8 cellular contexts compared by ENCODE assay signal in genomic region chr12:123532808-123533649, GRCh38. TPM values are rescaled to one million over a fixed set of nuclear protein-coding genes. Genes with fewer than 3 reads are reported as not detected.
DNase-seq lines count a peak whose midpoint lies in the region; FAIRE-seq and TF ChIP-seq lines count a peak whose summit lies in the region.

No MANE protein-coding gene starts in this region.

- H3K4ac ChIP-seq in mesendoderm (ENCODE audit: low read depth, low read length) = peak overlapping the region; percentile 48

- H3K4me3 ChIP-seq in BJ (ENCODE audit: low read depth, low read length) (peak overlapping the region; percentile 92), WI38 (ENCODE audit: low read depth, low read length) (peak overlapping the region; percentile 72), endothelial cell of umbilical vein (replicated peaks in 1 of 3; ENCODE audit: insufficient read depth in 1 of 3, low read depth in 1 of 3, low read length in 3 of 3) (peak overlapping the region; percentile 35 to 81 (median 64)), mesendoderm (ENCODE audit: low read length) (peak overlapping the region; percentile 58), tibial artery (peak overlapping the region; percentile 75 to 93)

- peaks cover 6% of the 10 kb centered on the region; the same call in 1 of the 2 replicates for H3K36me3 Mint-ChIP-seq in HFFc6 (ENCODE audit: low read depth)

- no peak overlapping the region for H3K23ac ChIP-seq in mesendoderm (ENCODE audit: low read length)

- TF ChIP-seq POLR2A in endothelial cell of umbilical vein (IDR thresholded peaks at IDR 0.05; ENCODE audit: low read depth, low read length) = no peak

- H3K79me1 ChIP-seq in mesendoderm (ENCODE audit: low read length) = no peaks in the 10 kb centered on the region

- H2AFZ ChIP-seq in endothelial cell of umbilical vein (ENCODE audit: low read depth, low read length) = peak overlapping the region; percentile 59

- H3K36me3 ChIP-seq in BJ (ENCODE audit: control insufficient read depth, insufficient read depth, low read length) (peaks cover 5% of the 10 kb centered on the region), endothelial cell of umbilical vein (ENCODE audit: control insufficient read depth in 2 of 2, extremely low read depth in 1 of 2, insufficient read depth in 2 of 2, low read length in 2 of 2) (peaks cover 0 to 3% of the 10 kb centered on the region in 2 experiments), mesendoderm (ENCODE audit: control insufficient read depth, insufficient read depth, low read length) (no peaks in the 10 kb centered on the region), tibial artery (peaks cover 0 to 7% (median under 1%) of the 10 kb centered on the region in 3 donors)

- TF ChIP-seq CTCF in BJ (IDR thresholded peaks at IDR 0.05; ENCODE audit: insufficient read depth, low read depth, low read length) = no peak
- no peak for TF ChIP-seq CTCF in HFFc6 (IDR thresholded peaks at IDR 0.05)
- no peak for TF ChIP-seq CTCF in WI38 (IDR thresholded peaks at IDR 0.05; ENCODE audit: low read depth, low read length)
- TF ChIP-seq CTCF in endothelial cell of umbilical vein (IDR thresholded peaks at IDR 0.05; ENCODE audit: extremely low read depth in 1 of 2, insufficient read depth in 1 of 2, low read depth in 1 of 2, low read length in 2 of 2) = no peak
- no peak for TF ChIP-seq CTCF in tibial artery (IDR thresholded peaks at IDR 0.05)
- TF ChIP-seq CTCF in GM20000 (IDR thresholded peaks at IDR 0.05; ENCODE audit: extremely low read depth, missing control alignments) = no peak

- no peaks in the 10 kb centered on the region; the same call in 1 of the 2 replicates for H3K27me3 Mint-ChIP-seq in HFFc6 (ENCODE audit: insufficient read depth)

- peak overlapping the region; percentile 87 for H3K27ac Mint-ChIP-seq in HFFc6

- H3K27me3 ChIP-seq in BJ (ENCODE audit: control insufficient read depth, insufficient read depth, low read length) = no peaks in the 10 kb centered on the region
- H3K27me3 ChIP-seq in endothelial cell of umbilical vein (ENCODE audit: control insufficient read depth in 2 of 2, insufficient read depth in 2 of 2, low read length in 2 of 2) = no peaks in the 10 kb centered on the region
- no peaks in the 10 kb centered on the region for H3K27me3 ChIP-seq in mesendoderm (ENCODE audit: insufficient read depth, low read length, poor library complexity)
- no peaks in the 10 kb centered on the region for H3K27me3 ChIP-seq in tibial artery

- no peak overlapping the region for H2AK5ac ChIP-seq in mesendoderm (ENCODE audit: low read length)

- WGBS in mesendoderm (ENCODE audit: extremely low coverage, insufficient coverage, low lambda C conversion rate) = no CpG with 5 or more reads among the region's 79 CpGs

- no peaks in the 10 kb centered on the region for H3K9me3 Mint-ChIP-seq in HFFc6

- DNase-seq in BJ (ENCODE audit: low read depth) (no peak), HFFc6 (peak; percentile 27), endothelial cell of umbilical vein (ENCODE audit: low read depth, low spot score) (peak; percentile 65), mesendoderm (peak; percentile 65), tibial artery (peak; percentile 41 to 80), GM20000 (ENCODE audit: low spot score) (no peak)
- DNase-seq in activated effector memory CD4-positive, alpha-beta T cell treated with anti-CD3 and anti-CD28 coated beads, Interleukin-2, amount 50 U/mL, for 16 hours = no peak

- H3K9ac ChIP-seq in endothelial cell of umbilical vein (replicated peaks; ENCODE audit: extremely low read depth, insufficient read depth, low read length) = peak overlapping the region; percentile 19
- H3K9ac ChIP-seq in mesendoderm (ENCODE audit: low read length) = peak overlapping the region; percentile 83

- H4K8ac ChIP-seq in mesendoderm (ENCODE audit: low read depth, low read length) = no peak overlapping the region

- H4K20me1 ChIP-seq in endothelial cell of umbilical vein (replicated peaks; ENCODE audit: control insufficient read depth, extremely low read depth, insufficient read depth, low read length) = no peaks in the 10 kb centered on the region

- dilution Hi-C loops in endothelial cell of umbilical vein (cut with MboI; ENCODE audit: extremely low pct_ligation_motif_present, low sequenced_read_pairs) = no loop called here

- no peaks in the 10 kb centered on the region for H3K9me3 ChIP-seq in endothelial cell of umbilical vein (replicated peaks; ENCODE audit: control insufficient read depth, insufficient read depth, low read length)
- no peaks in the 10 kb centered on the region for H3K9me3 ChIP-seq in tibial artery

- POLR2A ChIA-PET in BJ (lab: Charles Lee) = interaction anchor here (0.6 kb wide), 1 partner anchor 49 kb away, joined by 3 read pairs; no protein-coding TSS in a partner anchor
- POLR2A ChIA-PET in endothelial cell of umbilical vein (lab: Charles Lee) = no interaction called here

- no peaks in the 10 kb centered on the region for H3K9me1 ChIP-seq in endothelial cell of umbilical vein (replicated peaks; ENCODE audit: control insufficient read depth, extremely low read depth, insufficient read depth, low read length)

- H2BK120ac ChIP-seq in mesendoderm (ENCODE audit: low read depth, low read length) = no peak overlapping the region

- no peak overlapping the region for H4K5ac ChIP-seq in mesendoderm (ENCODE audit: low read length)

- H3K18ac ChIP-seq in mesendoderm (ENCODE audit: low read length) = peak overlapping the region; percentile 35

- FAIRE-seq in endothelial cell of umbilical vein (lab: Jason Lieb, UNC) = peak; percentile 42

- CTCF ChIA-PET in BJ (lab: Yijun Ruan, JAX) = interaction anchor here (0.7 to 1.5 kb wide), 7 partner anchors 10 to 149 kb away, joined by 3 to 5 read pairs (median 3); partner anchors contain the start of genes KMT5A and TMED2
- CTCF ChIA-PET in endothelial cell of umbilical vein (lab: Charles Lee) = interaction anchor here (1.0 to 1.3 kb wide), 2 partner anchors 39 to 43 kb away, joined by 3 to 5 read pairs; no protein-coding TSS in a partner anchor

- H3K27ac ChIP-seq in endothelial cell of umbilical vein (ENCODE audit: insufficient read depth, low read depth, low read length) (peak overlapping the region; percentile 53), mesendoderm (ENCODE audit: low read depth, low read length) (no peak overlapping the region), tibial artery (peak overlapping the region; percentile 87 to 96)

- intact Hi-C loops in endothelial cell of umbilical vein (cut with micrococcal nuclease) = loop anchor here (2.0 kb wide), 4 partner anchors 54 to 264 kb away; partner anchors contain the start of gene RILPL2
- intact Hi-C loops in tibial artery (cut with DNase I; ENCODE audit: low total_unique reads) = loop anchor here (10.0 kb wide), 1 partner anchor 138 kb away; no protein-coding TSS in a partner anchor

- peak overlapping the region; percentile 98 for H3K56ac ChIP-seq in mesendoderm (ENCODE audit: low read length)

- H3K4me1 Mint-ChIP-seq in HFFc6 (ENCODE audit: low read depth) = peaks cover 30% of the 10 kb centered on the region

- peak overlapping the region; percentile 68 for H3K4me2 ChIP-seq in endothelial cell of umbilical vein (ENCODE audit: insufficient read depth, low read length)
- peak overlapping the region; percentile 36 for H3K4me2 ChIP-seq in mesendoderm (ENCODE audit: low read length)

- no peak overlapping the region for H2BK5ac ChIP-seq in mesendoderm (ENCODE audit: low read length)

- H3K79me2 ChIP-seq in endothelial cell of umbilical vein (ENCODE audit: control insufficient read depth, insufficient read depth, low read length) = peaks cover 30% of the 10 kb centered on the region
- no peaks in the 10 kb centered on the region for H3K79me2 ChIP-seq in mesendoderm (ENCODE audit: control insufficient read depth, insufficient read depth, low read length)

- H3K4me3 Mint-ChIP-seq in HFFc6 = peak overlapping the region; percentile 92

- no peak overlapping the region for H2BK15ac ChIP-seq in mesendoderm (replicated peaks; ENCODE audit: low read depth)

- H3K4me1 ChIP-seq in endothelial cell of umbilical vein (ENCODE audit: control insufficient read depth, extremely low read depth, insufficient read depth, low read length) = peaks cover 23% of the 10 kb centered on the region
- H3K4me1 ChIP-seq in mesendoderm (ENCODE audit: control insufficient read depth, low read depth, low read length) = no peaks in the 10 kb centered on the region
- peaks cover 0 to 38% (median 34%) of the 10 kb centered on the region in 4 donors for H3K4me1 ChIP-seq in tibial artery

- no TSS peak for BruUV-seq in endothelial cell of umbilical vein (replicated peaks; lab: Mats Ljungman, UMichigan)

TF ChIP-seq in endothelial cell of umbilical vein, 7 proteins besides CTCF, POLR2A, EP300 and RAD21 (continues in another document):
- no peak for TF ChIP-seq GATA2 (IDR thresholded peaks at IDR 0.05; ENCODE audit: insufficient read depth, insufficient read length, low read depth, low read length)

RNA-seq across cellular contexts. Expression of gene RILPL1, which starts 0.5 kb away (rescaled TPM):
- polyA plus RNA-seq in BJ (2011; rRNA removed) = 19.1 and 22.3 TPM in 2 replicates
- polyA minus RNA-seq in BJ (2011; rRNA and poly(A)+ RNA removed) = 14.5 and 16.6 TPM in 2 replicates
- total RNA-seq in HFFc6 (2021; fragmentation: NEBNext Ultra II Directional; extraction: Animal tissue kit (Norgen Biotek cat#: 25700)) = 10 to 100 TPM; 15.2 to 18.9 (median 16.9) TPM
- 29.7 and 30.4 TPM in 2 replicates for total RNA-seq in endothelial cell of umbilical vein
- polyA plus RNA-seq in endothelial cell of umbilical vein = 34.3 and 38.4 TPM in 2 replicates
- 27.2 and 31.6 TPM in 2 replicates for polyA plus RNA-seq in endothelial cell of umbilical vein (2011; cell fraction: cytosol; rRNA removed)
- polyA plus RNA-seq in endothelial cell of umbilical vein (2011; cell fraction: nucleus; rRNA removed) = 42.9 and 57.0 TPM in 2 replicates
- polyA plus RNA-seq in endothelial cell of umbilical vein (2012) = 24.4 and 37.5 TPM in 2 replicates
- 24.9 and 30.1 TPM in 2 replicates for polyA minus RNA-seq in endothelial cell of umbilical vein
- polyA minus RNA-seq in endothelial cell of umbilical vein (2011; cell fraction: cytosol; rRNA and poly(A)+ RNA removed) = 4.9 TPM
- 16.3 and 24.8 TPM in 2 replicates for polyA minus RNA-seq in endothelial cell of umbilical vein (2011; cell fraction: nucleus; rRNA and poly(A)+ RNA removed)
- 3.4 TPM for polyA plus RNA-seq in mesendoderm (2013, experiment 1 of 2)
- 3.9 TPM for polyA plus RNA-seq in mesendoderm (2013, experiment 2 of 2)

RNA-seq across cellular contexts. Expression of gene TMED2, which starts 51.3 kb away (rescaled TPM):
- polyA plus RNA-seq in BJ (2011; rRNA removed) (167 and 282 TPM in 2 replicates), endothelial cell of umbilical vein (125 and 142 TPM in 2 replicates)
- polyA minus RNA-seq in BJ (2011; rRNA and poly(A)+ RNA removed) = 92.5 and 105 TPM in 2 replicates
- total RNA-seq in HFFc6 (2021; fragmentation: NEBNext Ultra II Directional; extraction: Animal tissue kit (Norgen Biotek cat#: 25700)) = 100 to 1,000 TPM; 383 to 448 (median 405) TPM
- total RNA-seq in endothelial cell of umbilical vein = 284 and 293 TPM in 2 replicates
- polyA plus RNA-seq in endothelial cell of umbilical vein (2011; cell fraction: cytosol; rRNA removed) = 136 and 139 TPM in 2 replicates
- 53.0 and 73.9 TPM in 2 replicates for polyA plus RNA-seq in endothelial cell of umbilical vein (2011; cell fraction: nucleus; rRNA removed)
- polyA plus RNA-seq in endothelial cell of umbilical vein (2012) = 268 and 286 TPM in 2 replicates
- polyA minus RNA-seq in endothelial cell of umbilical vein = 143 and 159 TPM in 2 replicates
- 81.7 TPM for polyA minus RNA-seq in endothelial cell of umbilical vein (2011; cell fraction: cytosol; rRNA and poly(A)+ RNA removed)
- 40.8 and 57.9 TPM in 2 replicates for polyA minus RNA-seq in endothelial cell of umbilical vein (2011; cell fraction: nucleus; rRNA and poly(A)+ RNA removed)
- polyA plus RNA-seq in mesendoderm (2013, experiment 1 of 2) = 168 TPM
- 166 TPM for polyA plus RNA-seq in mesendoderm (2013, experiment 2 of 2)

Comparison
In these comparisons a context has a peak if more than half of its experiments do, and no peak if none do; other contexts are left out.
1. DNase-seq: peak in HFFc6 (single experiment), endothelial cell of umbilical vein (single experiment), mesendoderm (single experiment) and tibial artery (2 of 2); none in BJ (single experiment), GM20000 (single experiment) and activated effector memory CD4-positive, alpha-beta T cell treated with anti-CD3 and anti-CD28 coated beads, Interleukin-2, amount 50 U/mL, for 16 hours (single experiment).
2. Peak in every context shown above with its lines, with median percentiles within 50 percentile points of each other: H3K4me3 ChIP-seq.